Comparison of ENCODE assay signal across 7 cellular contexts in genomic region chr17:76121932-76122383, GRCh38. TPM values are rescaled to one million over a fixed set of nuclear protein-coding genes. Genes with fewer than 3 reads are reported as not detected.
A peak's percentile ranks its signal among the peaks of the same experiment; 100 is the strongest.
DNase-seq lines count a peak whose midpoint lies in the region.
"Had no signal": no experiment of that assay in that cellular context is flagged by ENCODE, and none has a peak within 500 bp of the region (broad histone marks: within the 10 kb centered on the region; RNA-seq: fewer than 3 reads in every experiment).

No MANE protein-coding gene starts in this region.

- H3K4me1 ChIP-seq in mononuclear cell (ENCODE audit: insufficient read depth, low read length), result peaks cover 21% of the 10 kb centered on the region

- intact Hi-C loops in posterior vena cava (cut with DNase I), result loop anchor here (1.0 to 10.0 kb wide), 3 partner anchors 157 to 273 kb away; no protein-coding TSS in a partner anchor

- no peaks in the 10 kb centered on the region for H3K9me3 ChIP-seq in mononuclear cell (ENCODE audit: low read depth, low read length)

- DNase-seq in GM03348 (ENCODE audit: low spot score) (peak; percentile 74), posterior vena cava (ENCODE audit: low spot score) (no peak), LoVo (ENCODE audit: low spot score) (no peak)
- DNase-seq in activated naive CD4-positive, alpha-beta T cell treated with anti-CD3 and anti-CD28 coated beads, Interleukin-2, amount 50 U/mL, for 16 hours, result peak; percentile 35
- no peak for DNase-seq in activated effector memory CD4-positive, alpha-beta T cell treated with Interleukin-2 at 50 U/mL for 16 hours

- H3K4me3 ChIP-seq in mononuclear cell (ENCODE audit: low read length), result peak overlapping the region; percentile 13

- H3K27me3 ChIP-seq in mononuclear cell (ENCODE audit: insufficient read depth, low read length), result no peaks in the 10 kb centered on the region

RNA-seq across cellular contexts. Expression of gene EXOC7, which starts 18.4 kb away (rescaled TPM):
- total RNA-seq in mononuclear cell (49.2 TPM), posterior vena cava (10 to 100 TPM; 94.5 to 98.2 TPM)

RNA-seq across cellular contexts. Expression of gene FOXJ1, which starts 19.1 kb away (rescaled TPM):
- total RNA-seq in mononuclear cell, result 1.3 TPM
- not detected for total RNA-seq in posterior vena cava

RNA-seq across cellular contexts. Expression of gene ZACN, which starts 43.0 kb away (rescaled TPM):
- 0.21 TPM for total RNA-seq in mononuclear cell
- total RNA-seq in posterior vena cava, result not detected
- total RNA-seq: chondrocyte had no signal

RNA-seq across cellular contexts. Expression of gene GALR2, which starts 47.4 kb away (rescaled TPM):
- total RNA-seq in mononuclear cell, result 0.63 TPM
- total RNA-seq in posterior vena cava, result not detected
- total RNA-seq: chondrocyte had no signal

RNA-seq across cellular contexts. Expression of gene SRP68, which starts 49.6 kb away (rescaled TPM):
- total RNA-seq in mononuclear cell (34.7 TPM), posterior vena cava (10 to 100 TPM; 45.3 to 49.1 TPM)

Comparison
In these comparisons a context has a peak if more than half of its experiments do, and no peak if none do; other contexts are left out.
1. DNase-seq: peak in GM03348 (single experiment) and activated naive CD4-positive, alpha-beta T cell treated with anti-CD3 and anti-CD28 coated beads, Interleukin-2, amount 50 U/mL, for 16 hours (single experiment); none in posterior vena cava (single experiment), activated effector memory CD4-positive, alpha-beta T cell treated with Interleukin-2 at 50 U/mL for 16 hours (single experiment) and LoVo (single experiment).